Comparison of ENCODE assay signal across 18 cellular contexts in the genomic region with DNA sequence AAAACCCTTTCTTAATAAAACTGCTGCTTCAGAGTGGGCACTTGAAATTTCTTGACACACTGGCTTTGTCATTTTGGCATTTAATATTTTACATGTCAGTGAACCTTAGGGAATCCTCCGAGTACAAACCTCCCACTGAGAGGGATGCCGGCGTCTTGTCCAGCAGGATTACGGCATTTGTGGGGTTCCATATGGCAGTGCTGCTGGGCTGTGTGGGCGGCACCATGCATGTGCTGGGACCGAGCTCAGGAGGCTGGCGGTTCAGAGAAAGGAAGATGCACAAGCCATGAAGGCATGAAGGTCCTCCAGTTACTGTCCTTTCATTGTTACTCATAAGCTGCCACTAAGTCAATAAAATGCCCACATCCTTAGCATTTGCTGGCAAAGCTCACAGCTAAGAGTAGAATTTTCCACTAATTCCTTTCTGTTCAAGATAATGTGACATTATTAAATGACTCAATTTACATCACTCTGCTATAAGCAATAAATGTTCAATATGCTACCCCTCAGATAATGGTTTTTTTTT.
"Had no signal": no experiment of that assay in that cellular context is flagged by ENCODE, and none has a peak within 500 bp of the region (broad histone marks: within the 10 kb centered on the region; RNA-seq: fewer than 3 reads in every experiment).

No MANE protein-coding gene starts in this region.

- H3K9me3 Mint-ChIP-seq: activated naive CD8-positive, alpha-beta T cell treated with anti-CD3 and anti-CD28 coated beads, Interleukin-2, amount 50 U/mL, for 24 hours; type B pancreatic cell had no signal

- H3K27me3 ChIP-seq: heart right ventricle had no signal

- H3K9me3 ChIP-seq: thoracic aorta had no signal

- H3K27ac ChIP-seq: heart right ventricle, parathyroid adenoma, thoracic aorta had no signal

- H3K27me3 Mint-ChIP-seq: activated naive CD8-positive, alpha-beta T cell treated with anti-CD3 and anti-CD28 coated beads, Interleukin-2, amount 50 U/mL, for 24 hours; memory B cell; stimulated activated naive B cell treated with anti-CD40 and anti-IgM and Interleukin-4, amounts not matched to agents 10 μg/mL and 1 μg/mL and 100 μg/mL, for 72 hours had no signal

- H3K4me3 ChIP-seq: heart right ventricle, smooth muscle cell, thoracic aorta had no signal

- H3K27ac Mint-ChIP-seq: activated naive CD8-positive, alpha-beta T cell treated with anti-CD3 and anti-CD28 coated beads, Interleukin-2, amount 50 U/mL, for 24 hours; memory B cell; nephron progenitor cell; stimulated activated naive B cell treated with anti-CD40 and anti-IgM and Interleukin-4, amounts not matched to agents 10 μg/mL and 1 μg/mL and 100 μg/mL, for 72 hours; type B pancreatic cell had no signal

- ATAC-seq: activated naive CD8-positive, alpha-beta T cell treated with anti-CD3 and anti-CD28 coated beads, Interleukin-2, amount 50 U/mL, for 24 hours; heart right ventricle; left colon; sciatic nerve; stimulated activated naive B cell treated with anti-CD40 and anti-IgM and Interleukin-4, amounts not matched to agents 10 μg/mL and 1 μg/mL and 100 μg/mL, for 72 hours had no signal

- DNase-seq: activated CD4-positive, alpha-beta T cell treated with anti-CD3 and anti-CD28 coated beads, Interleukin-2, amount 50 U/mL, for 1 hour; activated CD4-positive, CD25-positive, alpha-beta regulatory T cell; activated naive CD4-positive, alpha-beta T cell; activated naive CD8-positive, alpha-beta T cell treated with anti-CD3 and anti-CD28 coated beads, Interleukin-2, amount 50 U/mL, for 24 hours; activated T-cell treated with anti-CD3 and anti-CD28 coated beads for 4 hours; foreskin fibroblast; heart right ventricle; islet precursor cell; left colon; nephron progenitor cell; stimulated activated CD4-positive, alpha-beta T cell treated with anti-CD3 and anti-CD28 coated beads, Interleukin-15, amount 100 ng/mL, for 24 hours; stimulated activated naive B cell treated with anti-CD40 and anti-IgM and Interleukin-4, amounts not matched to agents 10 μg/mL and 1 μg/mL and 100 μg/mL, for 72 hours had no signal

- H3K4me3 Mint-ChIP-seq: activated naive CD8-positive, alpha-beta T cell treated with anti-CD3 and anti-CD28 coated beads, Interleukin-2, amount 50 U/mL, for 24 hours; memory B cell; nephron progenitor cell; stimulated activated naive B cell treated with anti-CD40 and anti-IgM and Interleukin-4, amounts not matched to agents 10 μg/mL and 1 μg/mL and 100 μg/mL, for 72 hours; type B pancreatic cell had no signal

- H3K4me1 ChIP-seq: parathyroid adenoma had no signal

- H3K36me3 ChIP-seq: heart right ventricle, thoracic aorta had no signal

- H3K36me3 Mint-ChIP-seq: type B pancreatic cell had no signal
